ENCODE assay signal across 14 cellular contexts in the genomic region with DNA sequence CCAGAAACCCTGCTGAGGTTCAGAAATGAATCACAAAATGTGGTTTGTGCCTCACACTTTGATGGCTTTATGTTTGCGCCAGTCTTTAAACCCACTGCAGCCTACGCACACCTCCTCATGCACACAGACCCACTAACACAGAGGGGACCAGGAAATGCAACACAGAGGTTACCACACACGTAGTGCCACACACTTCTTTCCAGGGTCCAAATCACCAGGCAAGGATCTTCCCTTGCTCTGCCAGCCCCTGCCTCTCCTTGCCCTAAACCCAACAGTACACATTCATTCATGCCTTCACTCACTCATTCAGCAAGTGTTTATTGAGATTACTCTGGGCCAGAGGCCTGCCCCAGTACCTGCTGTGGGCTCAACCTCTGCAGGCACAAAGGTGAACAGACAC. TPM values are rescaled to one million over a fixed set of nuclear protein-coding genes. Genes with fewer than 3 reads are reported as not detected.
DNase-seq lines count a peak whose midpoint lies in the region; ATAC-seq and TF ChIP-seq lines count a peak whose summit lies in the region.
"Had no signal": no experiment of that assay in that cellular context is flagged by ENCODE, and none has a peak within 500 bp of the region (broad histone marks: within the 10 kb centered on the region; RNA-seq: fewer than 3 reads in every experiment).

No MANE protein-coding gene starts in this region.

- H2BK120ac ChIP-seq in trophoblast cell (ENCODE audit: insufficient read depth, low read length, poor library complexity) (no peak overlapping the region), mesenchymal stem cell (ENCODE audit: low read depth, low read length) (no peak overlapping the region)

- H3K4ac ChIP-seq in trophoblast cell (ENCODE audit: low read depth, low read length) (no peak overlapping the region), mesenchymal stem cell (ENCODE audit: low read depth in 1 of 2, low read length in 2 of 2) (no peak overlapping the region)

- TF ChIP-seq POLR2A in body of pancreas (IDR thresholded peaks at IDR 0.05) = no peak

- no peak overlapping the region for H3K27ac ChIP-seq in CD8-positive, alpha-beta memory T cell (ENCODE audit: low read depth, low read length)
- H3K27ac ChIP-seq in body of pancreas = no peak overlapping the region
- H3K27ac ChIP-seq in trophoblast cell (ENCODE audit: low read depth, low read length) = no peak overlapping the region
- no peak overlapping the region for H3K27ac ChIP-seq in mesenchymal stem cell (ENCODE audit: low read length, poor library complexity, severe bottlenecking)
- H3K27ac ChIP-seq: epithelial cell of prostate, upper lobe of right lung had no signal

- H2AK5ac ChIP-seq in trophoblast cell (ENCODE audit: low read length) (no peak overlapping the region), mesenchymal stem cell (ENCODE audit: low read length, severe bottlenecking) (no peak overlapping the region)

- H3K4me2 ChIP-seq in trophoblast cell (ENCODE audit: low read length) (no peak overlapping the region), mesenchymal stem cell (ENCODE audit: low read length, poor library complexity, severe bottlenecking) (no peak overlapping the region)

- no peak overlapping the region for H3K9ac ChIP-seq in trophoblast cell (ENCODE audit: low read length)
- no peak overlapping the region for H3K9ac ChIP-seq in mesenchymal stem cell (ENCODE audit: low read length)

- H3K9me3 Mint-ChIP-seq in CD8-positive, alpha-beta memory T cell = no peaks in the 10 kb centered on the region
- no peaks in the 10 kb centered on the region for H3K9me3 Mint-ChIP-seq in activated CD8-positive, alpha-beta T cell treated with anti-CD3 and anti-CD28 coated beads for 36 hours
- H3K9me3 Mint-ChIP-seq in activated naive CD8-positive, alpha-beta T cell treated with anti-CD3 and anti-CD28 coated beads for 36 hours = no peaks in the 10 kb centered on the region
- H3K9me3 Mint-ChIP-seq in chondrocyte (ENCODE audit: low read depth) = no peaks in the 10 kb centered on the region

- peaks cover 21 to 40% (median 29%) of the 10 kb centered on the region in 3 donors for H3K4me1 Mint-ChIP-seq in CD8-positive, alpha-beta memory T cell
- peaks cover 43% of the 10 kb centered on the region for H3K4me1 Mint-ChIP-seq in activated CD8-positive, alpha-beta T cell treated with anti-CD3 and anti-CD28 coated beads for 36 hours (ENCODE audit: low read depth)
- H3K4me1 Mint-ChIP-seq in activated naive CD8-positive, alpha-beta T cell treated with anti-CD3 and anti-CD28 coated beads for 36 hours = peaks cover 40% of the 10 kb centered on the region
- no peaks in the 10 kb centered on the region for H3K4me1 Mint-ChIP-seq in chondrocyte (ENCODE audit: low read depth)

- no peaks in the 10 kb centered on the region for H3K36me3 ChIP-seq in CD8-positive, alpha-beta memory T cell (ENCODE audit: insufficient read depth, low read length)
- H3K36me3 ChIP-seq in body of pancreas (replicated peaks in 1 of 2; ENCODE audit: insufficient read depth in 1 of 2, low read depth in 2 of 2) = no peaks in the 10 kb centered on the region
- H3K36me3 ChIP-seq in trophoblast cell (ENCODE audit: control insufficient read depth in 1 of 2, insufficient read depth in 2 of 2, low read length in 2 of 2) = no peaks in the 10 kb centered on the region
- H3K36me3 ChIP-seq in mesenchymal stem cell (ENCODE audit: control insufficient read depth in 1 of 2, insufficient read depth in 2 of 2, low read depth in 1 of 2, low read length in 2 of 2) = no peaks in the 10 kb centered on the region
- H3K36me3 ChIP-seq: upper lobe of right lung had no signal

- peak overlapping the region in 3 of 7 donors; percentile 6 to 66 (median 39) for H3K4me3 Mint-ChIP-seq in CD8-positive, alpha-beta memory T cell
- H3K4me3 Mint-ChIP-seq in activated CD8-positive, alpha-beta T cell treated with anti-CD3 and anti-CD28 coated beads for 36 hours = no peak overlapping the region
- H3K4me3 Mint-ChIP-seq in activated naive CD8-positive, alpha-beta T cell treated with anti-CD3 and anti-CD28 coated beads for 36 hours = peak overlapping the region; percentile 37
- no peak overlapping the region for H3K4me3 Mint-ChIP-seq in chondrocyte (ENCODE audit: unreplicated experiment)

- no peak overlapping the region for H3K14ac ChIP-seq in trophoblast cell (ENCODE audit: low read length)
- H3K14ac ChIP-seq in mesenchymal stem cell (ENCODE audit: low read length in 2 of 2) = no peak overlapping the region

- H4K8ac ChIP-seq in trophoblast cell (ENCODE audit: low read depth, low read length) = no peak overlapping the region
- H4K8ac ChIP-seq in mesenchymal stem cell (ENCODE audit: low read length) = no peak overlapping the region

- H2BK15ac ChIP-seq in mesenchymal stem cell (ENCODE audit: low read depth, poor library complexity, severe bottlenecking) = no peak overlapping the region

- no peak overlapping the region for H4K12ac ChIP-seq in trophoblast cell (ENCODE audit: low read depth, low read length)

- peak in 3 of 5 donors; percentile 24 to 62 (median 49) for DNase-seq in CD8-positive, alpha-beta memory T cell
- peak; percentile 89 for DNase-seq in activated CD8-positive, alpha-beta T cell treated with anti-CD3 and anti-CD28 coated beads for 36 hours
- DNase-seq in activated naive CD8-positive, alpha-beta T cell treated with anti-CD3 and anti-CD28 coated beads for 36 hours = peak; percentile 64
- peak in 2 of 3 experiments; percentile 19 to 32 for DNase-seq in stimulated activated CD4-positive, alpha-beta T cell treated with anti-CD3 and anti-CD28 coated beads, TNF-alpha, amount 100 ng/mL, for 4 hours (ENCODE audit: low read depth in 3 of 3)
- DNase-seq in chondrocyte (ENCODE audit: low spot score) (no peak), body of pancreas (no peak), trophoblast cell (no peak), mesenchymal stem cell (no peak)
- DNase-seq: DMS53, head of caudate nucleus, MV-4-11, SIG-M5, upper lobe of right lung had no signal

- H3K23ac ChIP-seq in trophoblast cell (ENCODE audit: low read length) (no peak overlapping the region), mesenchymal stem cell (ENCODE audit: low read length in 2 of 2) (no peak overlapping the region)

- no peaks in the 10 kb centered on the region for H3K36me3 Mint-ChIP-seq in CD8-positive, alpha-beta memory T cell
- H3K36me3 Mint-ChIP-seq in activated CD8-positive, alpha-beta T cell treated with anti-CD3 and anti-CD28 coated beads for 36 hours (ENCODE audit: low read depth) = no peaks in the 10 kb centered on the region
- no peaks in the 10 kb centered on the region for H3K36me3 Mint-ChIP-seq in activated naive CD8-positive, alpha-beta T cell treated with anti-CD3 and anti-CD28 coated beads for 36 hours
- peaks cover 9% of the 10 kb centered on the region for H3K36me3 Mint-ChIP-seq in chondrocyte (ENCODE audit: low read depth)

- CTCF ChIA-PET in CD8-positive, alpha-beta memory T cell (lab: Charles Lee) = interaction anchor here (0.9 kb wide), 1 partner anchor 10 kb away, joined by 3 read pairs; no protein-coding TSS in a partner anchor
- CTCF ChIA-PET in activated CD8-positive, alpha-beta T cell treated with anti-CD3 and anti-CD28 coated beads for 36 hours (lab: Charles Lee) = interaction anchor here (1.3 to 3.5 kb wide), 2 partner anchors 12 to 370 kb away, joined by 4 to 33 read pairs; no protein-coding TSS in a partner anchor

- H3K79me1 ChIP-seq in trophoblast cell (ENCODE audit: low read length) (peaks cover 8% of the 10 kb centered on the region), mesenchymal stem cell (replicated peaks; ENCODE audit: low read length, poor library complexity, severe bottlenecking) (no peaks in the 10 kb centered on the region)

- intact Hi-C loops in activated CD8-positive, alpha-beta T cell treated with anti-CD3 and anti-CD28 coated beads for 36 hours (cut with micrococcal nuclease) = no loop called here
- intact Hi-C loops in body of pancreas (cut with DNase I) = no loop called here

- H3K18ac ChIP-seq in trophoblast cell (ENCODE audit: low read length) (no peak overlapping the region), mesenchymal stem cell (ENCODE audit: low read depth in 1 of 2, low read length in 2 of 2) (no peak overlapping the region)

- peaks cover 4 to 29% of the 10 kb centered on the region in 2 donors for H3K27me3 Mint-ChIP-seq in CD8-positive, alpha-beta memory T cell
- H3K27me3 Mint-ChIP-seq in activated CD8-positive, alpha-beta T cell treated with anti-CD3 and anti-CD28 coated beads for 36 hours = peaks cover 11% of the 10 kb centered on the region
- peaks cover 19% of the 10 kb centered on the region for H3K27me3 Mint-ChIP-seq in activated naive CD8-positive, alpha-beta T cell treated with anti-CD3 and anti-CD28 coated beads for 36 hours
- H3K27me3 Mint-ChIP-seq in chondrocyte (ENCODE audit: low read depth) = peaks cover 11% of the 10 kb centered on the region

- H3K4me3 ChIP-seq in CD8-positive, alpha-beta memory T cell (ENCODE audit: low read length) = no peak overlapping the region
- H3K4me3 ChIP-seq in body of pancreas (no peak overlapping the region), trophoblast cell (ENCODE audit: low read depth, low read length) (no peak overlapping the region), mesenchymal stem cell (ENCODE audit: insufficient read depth in 1 of 2, low read depth in 1 of 2, low read length in 2 of 2) (no peak overlapping the region)
- H3K4me3 ChIP-seq: upper lobe of right lung had no signal

- H3K27me3 ChIP-seq in CD8-positive, alpha-beta memory T cell (ENCODE audit: insufficient read depth, low read length, poor library complexity, severe bottlenecking) = no peaks in the 10 kb centered on the region
- H3K27me3 ChIP-seq in body of pancreas = no peaks in the 10 kb centered on the region
- no peaks in the 10 kb centered on the region for H3K27me3 ChIP-seq in trophoblast cell (ENCODE audit: insufficient read depth, low read length)
- H3K27me3 ChIP-seq in mesenchymal stem cell (ENCODE audit: control insufficient read depth in 1 of 2, insufficient read depth in 1 of 2, low read length in 2 of 2) = peaks cover 0 to 23% of the 10 kb centered on the region in 2 experiments
- H3K27me3 ChIP-seq: upper lobe of right lung had no signal

- peak overlapping the region in 7 of 8 donors; percentile 7 to 80 (median 29) for H3K27ac Mint-ChIP-seq in CD8-positive, alpha-beta memory T cell
- peak overlapping the region; percentile 59 for H3K27ac Mint-ChIP-seq in activated CD8-positive, alpha-beta T cell treated with anti-CD3 and anti-CD28 coated beads for 36 hours
- peak overlapping the region; percentile 77 for H3K27ac Mint-ChIP-seq in activated naive CD8-positive, alpha-beta T cell treated with anti-CD3 and anti-CD28 coated beads for 36 hours
- no peak overlapping the region for H3K27ac Mint-ChIP-seq in chondrocyte (ENCODE audit: unreplicated experiment)

- no peak for TF ChIP-seq CTCF in activated CD8-positive, alpha-beta T cell treated with anti-CD3 and anti-CD28 coated beads for 36 hours (IDR thresholded peaks at IDR 0.05)
- TF ChIP-seq CTCF in chondrocyte (IDR thresholded peaks at IDR 0.05) (no peak), body of pancreas (IDR thresholded peaks at IDR 0.05) (no peak)

- no peaks in the 10 kb centered on the region for H3K9me3 ChIP-seq in CD8-positive, alpha-beta memory T cell (ENCODE audit: low read length)
- H3K9me3 ChIP-seq in body of pancreas (no peaks in the 10 kb centered on the region), trophoblast cell (ENCODE audit: insufficient read depth, low read depth, low read length) (peaks cover 1% of the 10 kb centered on the region), mesenchymal stem cell (ENCODE audit: control insufficient read depth, low read length) (no peaks in the 10 kb centered on the region)
- H3K9me3 ChIP-seq: upper lobe of right lung had no signal

- WGBS in body of pancreas, 2 donors = 85 to 87% methylated on average over 3 of the region's 3 CpGs
- no CpG with 5 or more reads among the region's 3 CpGs for WGBS in trophoblast cell (ENCODE audit: extremely low coverage, insufficient coverage, insufficient read length)
- 84% methylated on average over 3 of the region's 3 CpGs for WGBS in mesenchymal stem cell

- no peaks in the 10 kb centered on the region for H3K79me2 ChIP-seq in trophoblast cell (ENCODE audit: control insufficient read depth, insufficient read depth, low read length, poor library complexity)

- H4K91ac ChIP-seq in trophoblast cell (ENCODE audit: low read depth, low read length) (no peak overlapping the region), mesenchymal stem cell (ENCODE audit: low read length) (no peak overlapping the region)

- H2AFZ ChIP-seq in trophoblast cell (ENCODE audit: insufficient read depth, low read length, poor library complexity) = no peak overlapping the region
- H2AFZ ChIP-seq in mesenchymal stem cell (ENCODE audit: low read depth, low read length) = no peak overlapping the region

- H2BK12ac ChIP-seq in trophoblast cell (ENCODE audit: low read length) (no peak overlapping the region), mesenchymal stem cell (ENCODE audit: low read length in 2 of 2) (no peak overlapping the region)

- ATAC-seq in activated CD8-positive, alpha-beta T cell treated with anti-CD3 and anti-CD28 coated beads for 36 hours = peak; percentile 88
- ATAC-seq in body of pancreas = no peak

- POLR2A ChIA-PET in CD8-positive, alpha-beta memory T cell (lab: Charles Lee) = no interaction called here
- POLR2A ChIA-PET in activated CD8-positive, alpha-beta T cell treated with anti-CD3 and anti-CD28 coated beads for 36 hours (lab: Charles Lee) = no interaction called here

- H3K4me1 ChIP-seq in CD8-positive, alpha-beta memory T cell (ENCODE audit: insufficient read depth, low read length) = peaks cover 15% of the 10 kb centered on the region
- H3K4me1 ChIP-seq in body of pancreas (no peaks in the 10 kb centered on the region), trophoblast cell (ENCODE audit: control insufficient read depth in 1 of 2, insufficient read depth in 2 of 2, low read length in 2 of 2) (peaks cover 7 to 17% of the 10 kb centered on the region in 2 experiments), mesenchymal stem cell (ENCODE audit: control insufficient read depth, insufficient read depth, low read depth, low read length) (peaks cover 13% of the 10 kb centered on the region)
- H3K4me1 ChIP-seq: upper lobe of right lung had no signal

- H2BK5ac ChIP-seq in trophoblast cell (ENCODE audit: low read depth, low read length, poor library complexity) (no peak overlapping the region), mesenchymal stem cell (ENCODE audit: low read depth, low read length, poor library complexity, severe bottlenecking) (no peak overlapping the region)

RNA-seq across cellular contexts. Expression of gene MAB21L3, which starts 17.5 kb away (rescaled TPM):
- total RNA-seq in CD8-positive, alpha-beta memory T cell = not detected
- polyA plus RNA-seq in CD8-positive, alpha-beta memory T cell = not detected
- not detected for total RNA-seq in activated CD8-positive, alpha-beta T cell treated with anti-CD3 and anti-CD28 coated beads for 36 hours
- under 1 TPM in 1 of 2 experiments, not detected in 1; 0.26 TPM for total RNA-seq in activated naive CD8-positive, alpha-beta T cell treated with anti-CD3 and anti-CD28 coated beads for 36 hours
- total RNA-seq in chondrocyte (0.20 to 0.21 TPM in 2 of 3 replicates, not detected in the other), body of pancreas (not detected)
- polyA plus RNA-seq in trophoblast cell (2013) = 0.55 and 0.68 TPM in 2 replicates
- not detected for polyA plus RNA-seq in mesenchymal stem cell (2013, experiment 1 of 2)
- polyA plus RNA-seq in mesenchymal stem cell (2013, experiment 2 of 2) = 0.01 TPM

Comparison
In these comparisons a context has a peak if more than half of its experiments do, and no peak if none do; other contexts are left out.
1. DNase-seq: peak in CD8-positive, alpha-beta memory T cell (3 of 5), activated CD8-positive, alpha-beta T cell treated with anti-CD3 and anti-CD28 coated beads for 36 hours (single experiment), activated naive CD8-positive, alpha-beta T cell treated with anti-CD3 and anti-CD28 coated beads for 36 hours (single experiment) and stimulated activated CD4-positive, alpha-beta T cell treated with anti-CD3 and anti-CD28 coated beads, TNF-alpha, amount 100 ng/mL, for 4 hours (2 of 3); none in chondrocyte (single experiment), body of pancreas (0 of 4), trophoblast cell (0 of 2) and mesenchymal stem cell (single experiment).